Comparison of ENCODE assay signal across 1 cellular context in the genomic region with DNA sequence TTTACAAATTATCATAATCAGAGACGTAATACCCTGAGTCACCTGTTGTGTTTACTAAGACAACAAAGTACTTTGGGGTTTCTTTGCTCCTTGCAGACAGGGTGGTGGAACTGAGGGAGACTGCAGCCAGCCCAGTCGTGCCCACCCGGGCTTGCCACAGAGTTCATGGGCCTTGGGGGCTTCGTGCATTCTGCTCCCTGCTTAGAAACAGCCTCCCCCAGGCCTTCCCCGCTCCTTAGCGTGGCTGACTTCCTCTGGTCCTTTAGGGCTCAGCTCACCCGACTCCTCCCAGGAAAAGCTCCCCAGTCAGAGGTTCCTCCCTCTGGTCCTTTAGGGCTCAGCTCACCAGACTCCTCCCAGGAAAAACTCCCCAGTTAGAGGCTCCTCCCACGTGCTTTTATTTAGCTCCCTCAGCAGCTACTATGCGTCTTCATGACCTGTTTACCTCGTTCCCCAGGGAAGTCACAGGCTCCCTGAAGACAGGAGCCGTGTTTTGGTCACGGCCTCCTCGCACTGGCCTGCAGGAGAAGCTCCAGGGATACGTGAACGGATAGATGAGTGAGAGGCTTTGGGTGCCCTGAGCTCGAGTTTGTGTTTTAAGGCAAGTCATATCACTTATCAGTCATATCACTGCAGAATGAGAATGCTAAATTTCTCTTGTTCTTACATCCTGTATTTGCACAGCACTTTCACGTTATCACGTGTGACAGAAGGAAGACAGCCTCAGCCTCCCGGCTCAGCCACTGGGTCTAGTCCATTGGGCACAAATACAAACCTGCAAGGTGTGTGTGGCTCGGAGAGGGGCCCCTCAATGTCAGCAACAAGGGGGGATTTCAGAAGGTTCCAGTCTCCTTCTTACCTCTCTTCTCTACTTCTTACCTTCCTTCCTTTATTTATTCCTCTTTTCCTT.
TF ChIP-seq lines count a peak whose summit lies in the region.

No MANE protein-coding gene starts in this region.

TF ChIP-seq in K562, 482 proteins besides CTCF, POLR2A, EP300 and RAD21 (continued from another document and continues in another):
- TF ChIP-seq, protein P1, sequence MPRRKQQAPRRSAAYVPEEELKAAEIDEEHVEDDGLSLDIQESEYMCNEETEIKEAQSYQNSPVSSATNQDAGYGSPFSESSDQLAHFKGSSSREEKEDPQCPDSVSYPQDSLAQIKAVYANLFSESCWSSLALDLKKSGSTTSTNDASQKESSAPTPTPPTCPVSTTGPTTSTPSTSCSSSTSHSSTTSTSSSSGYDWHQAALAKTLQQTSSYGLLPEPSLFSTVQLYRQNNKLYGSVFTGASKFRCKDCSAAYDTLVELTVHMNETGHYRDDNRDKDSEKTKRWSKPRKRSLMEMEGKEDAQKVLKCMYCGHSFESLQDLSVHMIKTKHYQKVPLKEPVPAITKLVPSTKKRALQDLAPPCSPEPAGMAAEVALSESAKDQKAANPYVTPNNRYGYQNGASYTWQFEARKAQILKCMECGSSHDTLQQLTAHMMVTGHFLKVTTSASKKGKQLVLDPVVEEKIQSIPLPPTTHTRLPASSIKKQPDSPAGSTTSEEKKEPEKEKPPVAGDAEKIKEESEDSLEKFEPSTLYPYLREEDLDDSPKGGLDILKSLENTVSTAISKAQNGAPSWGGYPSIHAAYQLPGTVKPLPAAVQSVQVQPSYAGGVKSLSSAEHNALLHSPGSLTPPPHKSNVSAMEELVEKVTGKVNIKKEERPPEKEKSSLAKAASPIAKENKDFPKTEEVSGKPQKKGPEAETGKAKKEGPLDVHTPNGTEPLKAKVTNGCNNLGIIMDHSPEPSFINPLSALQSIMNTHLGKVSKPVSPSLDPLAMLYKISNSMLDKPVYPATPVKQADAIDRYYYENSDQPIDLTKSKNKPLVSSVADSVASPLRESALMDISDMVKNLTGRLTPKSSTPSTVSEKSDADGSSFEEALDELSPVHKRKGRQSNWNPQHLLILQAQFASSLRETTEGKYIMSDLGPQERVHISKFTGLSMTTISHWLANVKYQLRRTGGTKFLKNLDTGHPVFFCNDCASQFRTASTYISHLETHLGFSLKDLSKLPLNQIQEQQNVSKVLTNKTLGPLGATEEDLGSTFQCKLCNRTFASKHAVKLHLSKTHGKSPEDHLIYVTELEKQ (CRISPR knock-in tag; IDR thresholded peaks at IDR 0.05): no peak
- TF ChIP-seq, protein P2, sequence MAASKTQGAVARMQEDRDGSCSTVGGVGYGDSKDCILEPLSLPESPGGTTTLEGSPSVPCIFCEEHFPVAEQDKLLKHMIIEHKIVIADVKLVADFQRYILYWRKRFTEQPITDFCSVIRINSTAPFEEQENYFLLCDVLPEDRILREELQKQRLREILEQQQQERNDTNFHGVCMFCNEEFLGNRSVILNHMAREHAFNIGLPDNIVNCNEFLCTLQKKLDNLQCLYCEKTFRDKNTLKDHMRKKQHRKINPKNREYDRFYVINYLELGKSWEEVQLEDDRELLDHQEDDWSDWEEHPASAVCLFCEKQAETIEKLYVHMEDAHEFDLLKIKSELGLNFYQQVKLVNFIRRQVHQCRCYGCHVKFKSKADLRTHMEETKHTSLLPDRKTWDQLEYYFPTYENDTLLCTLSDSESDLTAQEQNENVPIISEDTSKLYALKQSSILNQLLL (CRISPR knock-in tag; IDR thresholded peaks at IDR 0.05; ENCODE audit: borderline replicate concordance): no peak
- TF ChIP-seq ZKSCAN8 (CRISPR knock-in tag; IDR thresholded peaks at IDR 0.05): peak; percentile 93
- TF ChIP-seq FUS (optimal IDR thresholded peaks at IDR 0.05; ENCODE audit: low read depth, low read length): no peak
- TF ChIP-seq, protein P3, sequence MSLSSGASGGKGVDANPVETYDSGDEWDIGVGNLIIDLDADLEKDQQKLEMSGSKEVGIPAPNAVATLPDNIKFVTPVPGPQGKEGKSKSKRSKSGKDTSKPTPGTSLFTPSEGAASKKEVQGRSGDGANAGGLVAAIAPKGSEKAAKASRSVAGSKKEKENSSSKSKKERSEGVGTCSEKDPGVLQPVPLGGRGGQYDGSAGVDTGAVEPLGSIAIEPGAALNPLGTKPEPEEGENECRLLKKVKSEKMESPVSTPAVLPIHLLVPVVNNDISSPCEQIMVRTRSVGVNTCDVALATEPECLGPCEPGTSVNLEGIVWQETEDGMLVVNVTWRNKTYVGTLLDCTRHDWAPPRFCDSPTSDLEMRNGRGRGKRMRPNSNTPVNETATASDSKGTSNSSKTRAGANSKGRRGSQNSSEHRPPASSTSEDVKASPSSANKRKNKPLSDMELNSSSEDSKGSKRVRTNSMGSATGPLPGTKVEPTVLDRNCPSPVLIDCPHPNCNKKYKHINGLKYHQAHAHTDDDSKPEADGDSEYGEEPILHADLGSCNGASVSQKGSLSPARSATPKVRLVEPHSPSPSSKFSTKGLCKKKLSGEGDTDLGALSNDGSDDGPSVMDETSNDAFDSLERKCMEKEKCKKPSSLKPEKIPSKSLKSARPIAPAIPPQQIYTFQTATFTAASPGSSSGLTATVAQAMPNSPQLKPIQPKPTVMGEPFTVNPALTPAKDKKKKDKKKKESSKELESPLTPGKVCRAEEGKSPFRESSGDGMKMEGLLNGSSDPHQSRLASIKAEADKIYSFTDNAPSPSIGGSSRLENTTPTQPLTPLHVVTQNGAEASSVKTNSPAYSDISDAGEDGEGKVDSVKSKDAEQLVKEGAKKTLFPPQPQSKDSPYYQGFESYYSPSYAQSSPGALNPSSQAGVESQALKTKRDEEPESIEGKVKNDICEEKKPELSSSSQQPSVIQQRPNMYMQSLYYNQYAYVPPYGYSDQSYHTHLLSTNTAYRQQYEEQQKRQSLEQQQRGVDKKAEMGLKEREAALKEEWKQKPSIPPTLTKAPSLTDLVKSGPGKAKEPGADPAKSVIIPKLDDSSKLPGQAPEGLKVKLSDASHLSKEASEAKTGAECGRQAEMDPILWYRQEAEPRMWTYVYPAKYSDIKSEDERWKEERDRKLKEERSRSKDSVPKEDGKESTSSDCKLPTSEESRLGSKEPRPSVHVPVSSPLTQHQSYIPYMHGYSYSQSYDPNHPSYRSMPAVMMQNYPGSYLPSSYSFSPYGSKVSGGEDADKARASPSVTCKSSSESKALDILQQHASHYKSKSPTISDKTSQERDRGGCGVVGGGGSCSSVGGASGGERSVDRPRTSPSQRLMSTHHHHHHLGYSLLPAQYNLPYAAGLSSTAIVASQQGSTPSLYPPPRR (CRISPR knock-in tag; IDR thresholded peaks at IDR 0.05; ENCODE audit: borderline replicate concordance): no peak
- no peak for TF ChIP-seq CHD4 (IDR thresholded peaks at IDR 0.05; ENCODE audit: insufficient read depth, insufficient replicate concordance, low read depth, low read length, poor library complexity, severe bottlenecking)
- TF ChIP-seq, protein P4, sequence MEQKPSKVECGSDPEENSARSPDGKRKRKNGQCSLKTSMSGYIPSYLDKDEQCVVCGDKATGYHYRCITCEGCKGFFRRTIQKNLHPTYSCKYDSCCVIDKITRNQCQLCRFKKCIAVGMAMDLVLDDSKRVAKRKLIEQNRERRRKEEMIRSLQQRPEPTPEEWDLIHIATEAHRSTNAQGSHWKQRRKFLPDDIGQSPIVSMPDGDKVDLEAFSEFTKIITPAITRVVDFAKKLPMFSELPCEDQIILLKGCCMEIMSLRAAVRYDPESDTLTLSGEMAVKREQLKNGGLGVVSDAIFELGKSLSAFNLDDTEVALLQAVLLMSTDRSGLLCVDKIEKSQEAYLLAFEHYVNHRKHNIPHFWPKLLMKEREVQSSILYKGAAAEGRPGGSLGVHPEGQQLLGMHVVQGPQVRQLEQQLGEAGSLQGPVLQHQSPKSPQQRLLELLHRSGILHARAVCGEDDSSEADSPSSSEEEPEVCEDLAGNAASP (IDR thresholded peaks at IDR 0.05): no peak
- TF ChIP-seq PTBP1 (IDR thresholded peaks at IDR 0.05; ENCODE audit: low read depth, low read length): no peak
- no peak for TF ChIP-seq ZNF699 (CRISPR knock-in tag; IDR thresholded peaks at IDR 0.05; ENCODE audit: insufficient replicate concordance)
- no peak for TF ChIP-seq TGIF2 (CRISPR knock-in tag; IDR thresholded peaks at IDR 0.05)
- TF ChIP-seq SIRT6 (IDR thresholded peaks at IDR 0.05; ENCODE audit: low read depth, low read length): no peak
- TF ChIP-seq, protein P5, sequence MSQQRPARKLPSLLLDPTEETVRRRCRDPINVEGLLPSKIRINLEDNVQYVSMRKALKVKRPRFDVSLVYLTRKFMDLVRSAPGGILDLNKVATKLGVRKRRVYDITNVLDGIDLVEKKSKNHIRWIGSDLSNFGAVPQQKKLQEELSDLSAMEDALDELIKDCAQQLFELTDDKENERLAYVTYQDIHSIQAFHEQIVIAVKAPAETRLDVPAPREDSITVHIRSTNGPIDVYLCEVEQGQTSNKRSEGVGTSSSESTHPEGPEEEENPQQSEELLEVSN (IDR thresholded peaks at IDR 0.05; ENCODE audit: borderline replicate concordance in 1 of 2, extremely low read depth in 1 of 2, insufficient read depth in 1 of 2, insufficient read length in 1 of 2, low read depth in 1 of 2, low read length in 1 of 2, poor library complexity in 1 of 2, severe bottlenecking in 1 of 2): peak; percentile 88 to 95
- TF ChIP-seq RHOXF2B (CRISPR knock-in tag; conservative IDR thresholded peaks at IDR 0.05): no peak
- TF ChIP-seq, protein P6, sequence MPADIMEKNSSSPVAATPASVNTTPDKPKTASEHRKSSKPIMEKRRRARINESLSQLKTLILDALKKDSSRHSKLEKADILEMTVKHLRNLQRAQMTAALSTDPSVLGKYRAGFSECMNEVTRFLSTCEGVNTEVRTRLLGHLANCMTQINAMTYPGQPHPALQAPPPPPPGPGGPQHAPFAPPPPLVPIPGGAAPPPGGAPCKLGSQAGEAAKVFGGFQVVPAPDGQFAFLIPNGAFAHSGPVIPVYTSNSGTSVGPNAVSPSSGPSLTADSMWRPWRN (IDR thresholded peaks at IDR 0.05; ENCODE audit: low read depth): 0 out of 2 replicates have a peak, but pooled peaks have one; percentile 41
- TF ChIP-seq CBX2 (IDR thresholded peaks at IDR 0.05; ENCODE audit: insufficient read depth, low read length, poor library complexity, severe bottlenecking): no peak
- no peak for TF ChIP-seq RBM34 (IDR thresholded peaks at IDR 0.05; ENCODE audit: borderline replicate concordance, insufficient read depth, low read length)
- TF ChIP-seq, protein P7, sequence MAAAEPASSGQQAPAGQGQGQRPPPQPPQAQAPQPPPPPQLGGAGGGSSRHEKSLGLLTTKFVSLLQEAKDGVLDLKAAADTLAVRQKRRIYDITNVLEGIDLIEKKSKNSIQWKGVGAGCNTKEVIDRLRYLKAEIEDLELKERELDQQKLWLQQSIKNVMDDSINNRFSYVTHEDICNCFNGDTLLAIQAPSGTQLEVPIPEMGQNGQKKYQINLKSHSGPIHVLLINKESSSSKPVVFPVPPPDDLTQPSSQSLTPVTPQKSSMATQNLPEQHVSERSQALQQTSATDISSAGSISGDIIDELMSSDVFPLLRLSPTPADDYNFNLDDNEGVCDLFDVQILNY (CRISPR knock-in tag; IDR thresholded peaks at IDR 0.05): no peak
- TF ChIP-seq EP400 (IDR thresholded peaks at IDR 0.05): peak; percentile 80
- TF ChIP-seq, protein P8, sequence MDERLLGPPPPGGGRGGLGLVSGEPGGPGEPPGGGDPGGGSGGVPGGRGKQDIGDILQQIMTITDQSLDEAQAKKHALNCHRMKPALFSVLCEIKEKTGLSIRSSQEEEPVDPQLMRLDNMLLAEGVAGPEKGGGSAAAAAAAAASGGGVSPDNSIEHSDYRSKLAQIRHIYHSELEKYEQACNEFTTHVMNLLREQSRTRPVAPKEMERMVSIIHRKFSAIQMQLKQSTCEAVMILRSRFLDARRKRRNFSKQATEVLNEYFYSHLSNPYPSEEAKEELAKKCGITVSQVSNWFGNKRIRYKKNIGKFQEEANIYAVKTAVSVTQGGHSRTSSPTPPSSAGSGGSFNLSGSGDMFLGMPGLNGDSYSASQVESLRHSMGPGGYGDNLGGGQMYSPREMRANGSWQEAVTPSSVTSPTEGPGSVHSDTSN (CRISPR knock-in tag; IDR thresholded peaks at IDR 0.05; ENCODE audit: low read depth): no peak
- TF ChIP-seq, protein P8 (tag; conservative IDR thresholded peaks at IDR 0.05; ENCODE audit: low read depth): peak; percentile 47; the same call in 1 of the 2 replicates
- TF ChIP-seq ZKSCAN3 (CRISPR knock-in tag; IDR thresholded peaks at IDR 0.05): no peak
- TF ChIP-seq GATA2 (CRISPR knock-in tag; IDR thresholded peaks at IDR 0.05): peak; percentile 87
- TF ChIP-seq SMAD3 (CRISPR knock-in tag; conservative IDR thresholded peaks at IDR 0.05): no peak
- no peak for TF ChIP-seq HDAC8 (tag; IDR thresholded peaks at IDR 0.05)
- TF ChIP-seq, protein P9, sequence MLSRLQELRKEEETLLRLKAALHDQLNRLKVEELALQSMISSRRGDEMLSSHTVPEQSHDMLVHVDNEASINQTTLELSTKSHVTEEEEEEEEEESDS (CRISPR knock-in tag; IDR thresholded peaks at IDR 0.05): no peak
- TF ChIP-seq ZEB2 (IDR thresholded peaks at IDR 0.05): peak; percentile 85
- TF ChIP-seq, protein P10, sequence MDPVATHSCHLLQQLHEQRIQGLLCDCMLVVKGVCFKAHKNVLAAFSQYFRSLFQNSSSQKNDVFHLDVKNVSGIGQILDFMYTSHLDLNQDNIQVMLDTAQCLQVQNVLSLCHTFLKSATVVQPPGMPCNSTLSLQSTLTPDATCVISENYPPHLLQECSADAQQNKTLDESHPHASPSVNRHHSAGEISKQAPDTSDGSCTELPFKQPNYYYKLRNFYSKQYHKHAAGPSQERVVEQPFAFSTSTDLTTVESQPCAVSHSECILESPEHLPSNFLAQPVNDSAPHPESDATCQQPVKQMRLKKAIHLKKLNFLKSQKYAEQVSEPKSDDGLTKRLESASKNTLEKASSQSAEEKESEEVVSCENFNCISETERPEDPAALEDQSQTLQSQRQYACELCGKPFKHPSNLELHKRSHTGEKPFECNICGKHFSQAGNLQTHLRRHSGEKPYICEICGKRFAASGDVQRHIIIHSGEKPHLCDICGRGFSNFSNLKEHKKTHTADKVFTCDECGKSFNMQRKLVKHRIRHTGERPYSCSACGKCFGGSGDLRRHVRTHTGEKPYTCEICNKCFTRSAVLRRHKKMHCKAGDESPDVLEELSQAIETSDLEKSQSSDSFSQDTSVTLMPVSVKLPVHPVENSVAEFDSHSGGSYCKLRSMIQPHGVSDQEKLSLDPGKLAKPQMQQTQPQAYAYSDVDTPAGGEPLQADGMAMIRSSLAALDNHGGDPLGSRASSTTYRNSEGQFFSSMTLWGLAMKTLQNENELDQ (CRISPR knock-in tag; IDR thresholded peaks at IDR 0.05; ENCODE audit: borderline replicate concordance): no peak
- TF ChIP-seq ZNF695 (CRISPR knock-in tag; IDR thresholded peaks at IDR 0.05): no peak; the same call in 1 of the 2 replicates
- TF ChIP-seq NRF1 (conservative IDR thresholded peaks at IDR 0.05 in 1 of 2, IDR thresholded peaks at IDR 0.05 in 1 of 2): peak; percentile 43 to 48; a peak in 3 of 4 replicates
- peak in 1 of 2 experiments; percentile 80 for TF ChIP-seq NCOA2 (IDR thresholded peaks at IDR 0.05; ENCODE audit: partially characterized antibody in 2 of 2)
- 0 out of 2 replicates have a peak, but pooled peaks have one; percentile 35 for TF ChIP-seq CHCHD3 (CRISPR knock-in tag; IDR thresholded peaks at IDR 0.05)
- peak in 1 of 2 experiments; percentile 73; a peak in 1 of 4 replicates for TF ChIP-seq SRF (CRISPR knock-in tag; IDR thresholded peaks at IDR 0.05)
- peak; percentile 97 for TF ChIP-seq ZNF316 (IDR thresholded peaks at IDR 0.05)
